In genomic region chr1:95067069-95067468, GRCh38 we compare ENCODE assay signal across 1 cellular context.
TF ChIP-seq lines count a peak whose summit lies in the region.

No MANE protein-coding gene starts in this region.

TF ChIP-seq in HepG2, 621 proteins besides CTCF, POLR2A, EP300 and RAD21 (continued from another document and continues in another):
- TF ChIP-seq, protein P1, sequence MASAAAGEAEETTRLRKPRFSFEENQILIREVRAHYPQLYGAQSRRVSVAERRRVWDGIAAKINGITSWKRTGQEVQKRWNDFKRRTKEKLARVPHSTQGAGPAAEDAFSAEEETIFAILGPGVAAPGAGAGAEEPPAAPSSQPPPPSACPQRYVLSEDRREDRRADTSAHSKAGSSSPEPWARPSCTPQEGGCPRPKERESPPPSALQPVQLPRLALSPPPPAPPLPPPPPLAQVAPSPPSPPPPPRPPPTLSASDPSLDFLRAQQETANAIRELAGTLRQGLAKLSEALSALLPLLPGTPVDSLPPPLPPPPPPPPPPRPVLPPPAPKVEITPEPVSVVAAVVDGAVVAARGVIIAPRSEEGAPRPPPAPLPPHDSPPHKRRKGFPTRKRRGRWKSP (CRISPR knock-in tag; IDR thresholded peaks at IDR 0.05), result peak; percentile 55; the same call in 1 of the 2 replicates
- TF ChIP-seq RELA (CRISPR knock-in tag; IDR thresholded peaks at IDR 0.05), result no peak
- TF ChIP-seq MZF1 (CRISPR knock-in tag; IDR thresholded peaks at IDR 0.05; ENCODE audit: borderline replicate concordance), result no peak
- no peak for TF ChIP-seq ZNF383 (CRISPR knock-in tag; IDR thresholded peaks at IDR 0.05; ENCODE audit: borderline replicate concordance)
- TF ChIP-seq ZNF605 (CRISPR knock-in tag; IDR thresholded peaks at IDR 0.05), result no peak
- 0 out of 2 replicates have a peak, but pooled peaks have one; percentile 25 for TF ChIP-seq ZBTB43 (CRISPR knock-in tag; conservative IDR thresholded peaks at IDR 0.05)
- 0 out of 2 replicates have a peak, but pooled peaks have one; percentile 40 for TF ChIP-seq CCDC6 (CRISPR knock-in tag; IDR thresholded peaks at IDR 0.05)
- peak; percentile 38; the same call in 1 of the 2 replicates for TF ChIP-seq ZNF772 (CRISPR knock-in tag; IDR thresholded peaks at IDR 0.05)
- peak; percentile 54 for TF ChIP-seq NR2F6 (IDR thresholded peaks at IDR 0.05)
- peak; percentile 79 for TF ChIP-seq NR2F6 (CRISPR knock-in tag; IDR thresholded peaks at IDR 0.05)
- peak; percentile 16; the same call in 1 of the 2 replicates for TF ChIP-seq STAT6 (CRISPR knock-in tag; IDR thresholded peaks at IDR 0.05; ENCODE audit: borderline replicate concordance)
- TF ChIP-seq DPF2 (CRISPR knock-in tag; IDR thresholded peaks at IDR 0.05; ENCODE audit: borderline replicate concordance, low read depth), result peak; percentile 84
- TF ChIP-seq ZNF33B (CRISPR knock-in tag; IDR thresholded peaks at IDR 0.05), result no peak
- TF ChIP-seq ATF4 (CRISPR knock-in tag; IDR thresholded peaks at IDR 0.05), result peak in 1 of 2 experiments; percentile 71; a peak in 2 of 4 replicates
- no peak for TF ChIP-seq ZNF678 (CRISPR knock-in tag; IDR thresholded peaks at IDR 0.05)
- peak; percentile 30; the same call in 1 of the 2 replicates for TF ChIP-seq SSRP1 (CRISPR knock-in tag; IDR thresholded peaks at IDR 0.05)
- TF ChIP-seq BRCA1 (CRISPR knock-in tag; IDR thresholded peaks at IDR 0.05), result 0 out of 2 replicates have a peak, but pooled peaks have one; percentile 34
- peak; percentile 32; the same call in 1 of the 2 replicates for TF ChIP-seq FOXP1 (IDR thresholded peaks at IDR 0.05)
- peak; percentile 96 for TF ChIP-seq FOXP1 (CRISPR knock-in tag; IDR thresholded peaks at IDR 0.05)
- TF ChIP-seq ZSCAN9 (CRISPR knock-in tag; IDR thresholded peaks at IDR 0.05; ENCODE audit: borderline replicate concordance), result peak; percentile 82
- peak; percentile 91 for TF ChIP-seq SMAD3 (CRISPR knock-in tag; IDR thresholded peaks at IDR 0.05)
- TF ChIP-seq DDIT3 (CRISPR knock-in tag; IDR thresholded peaks at IDR 0.05), result no peak
- TF ChIP-seq ELF4 (CRISPR knock-in tag; IDR thresholded peaks at IDR 0.05; ENCODE audit: borderline replicate concordance), result no peak
- no peak for TF ChIP-seq STAT5B (CRISPR knock-in tag; IDR thresholded peaks at IDR 0.05)
- TF ChIP-seq, protein P2, sequence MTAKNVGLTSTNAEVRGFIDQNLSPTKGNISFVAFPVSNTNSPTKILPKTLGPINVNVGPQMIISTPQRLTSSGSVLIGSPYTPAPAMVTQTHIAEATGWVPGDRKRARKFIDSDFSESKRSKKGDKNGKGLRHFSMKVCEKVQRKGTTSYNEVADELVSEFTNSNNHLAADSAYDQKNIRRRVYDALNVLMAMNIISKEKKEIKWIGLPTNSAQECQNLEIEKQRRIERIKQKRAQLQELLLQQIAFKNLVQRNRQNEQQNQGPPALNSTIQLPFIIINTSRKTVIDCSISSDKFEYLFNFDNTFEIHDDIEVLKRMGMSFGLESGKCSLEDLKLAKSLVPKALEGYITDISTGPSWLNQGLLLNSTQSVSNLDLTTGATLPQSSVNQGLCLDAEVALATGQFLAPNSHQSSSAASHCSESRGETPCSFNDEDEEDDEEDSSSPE (CRISPR knock-in tag; IDR thresholded peaks at IDR 0.05), result no peak
- TF ChIP-seq ELF3 (CRISPR knock-in tag; IDR thresholded peaks at IDR 0.05), result peak; percentile 37; the same call in 1 of the 2 replicates
- no peak; the same call in 1 of the 2 replicates for TF ChIP-seq GABPB1 (CRISPR knock-in tag; IDR thresholded peaks at IDR 0.05)
- TF ChIP-seq, protein P3, sequence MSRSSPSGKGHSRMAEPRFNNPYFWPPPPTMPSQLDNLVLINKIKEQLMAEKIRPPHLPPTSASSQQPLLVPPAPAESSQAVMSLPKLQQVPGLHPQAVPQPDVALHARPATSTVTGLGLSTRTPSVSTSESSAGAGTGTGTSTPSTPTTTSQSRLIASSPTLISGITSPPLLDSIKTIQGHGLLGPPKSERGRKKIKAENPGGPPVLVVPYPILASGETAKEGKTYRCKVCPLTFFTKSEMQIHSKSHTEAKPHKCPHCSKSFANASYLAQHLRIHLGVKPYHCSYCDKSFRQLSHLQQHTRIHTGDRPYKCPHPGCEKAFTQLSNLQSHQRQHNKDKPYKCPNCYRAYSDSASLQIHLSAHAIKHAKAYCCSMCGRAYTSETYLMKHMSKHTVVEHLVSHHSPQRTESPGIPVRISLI (CRISPR knock-in tag; IDR thresholded peaks at IDR 0.05; ENCODE audit: borderline replicate concordance), result peak; percentile 96
- peak; percentile 98 for TF ChIP-seq ONECUT2 (CRISPR knock-in tag; IDR thresholded peaks at IDR 0.05)
- peak; percentile 75 for TF ChIP-seq ZNF614 (CRISPR knock-in tag; IDR thresholded peaks at IDR 0.05; ENCODE audit: borderline replicate concordance)
- peak; percentile 68; the same call in 1 of the 2 replicates for TF ChIP-seq KDM6A (CRISPR knock-in tag; IDR thresholded peaks at IDR 0.05; ENCODE audit: low read depth)
- TF ChIP-seq MIXL1 (CRISPR knock-in tag; IDR thresholded peaks at IDR 0.05), result peak; percentile 97
- TF ChIP-seq GABPA (IDR thresholded peaks at IDR 0.05; ENCODE audit: low read depth, low read length), result no peak
- TF ChIP-seq GABPA (CRISPR knock-in tag; IDR thresholded peaks at IDR 0.05; ENCODE audit: low read depth), result 0 out of 2 replicates have a peak, but pooled peaks have one; percentile 12
- TF ChIP-seq PAXIP1 (CRISPR knock-in tag; conservative IDR thresholded peaks at IDR 0.05), result peak; percentile 96
- TF ChIP-seq FOXO1 (CRISPR knock-in tag; IDR thresholded peaks at IDR 0.05), result peak; percentile 99
- TF ChIP-seq ZBTB33 (CRISPR knock-in tag; IDR thresholded peaks at IDR 0.05), result no peak
- TF ChIP-seq ZNF878 (CRISPR knock-in tag; IDR thresholded peaks at IDR 0.05), result no peak
- TF ChIP-seq, protein P4, sequence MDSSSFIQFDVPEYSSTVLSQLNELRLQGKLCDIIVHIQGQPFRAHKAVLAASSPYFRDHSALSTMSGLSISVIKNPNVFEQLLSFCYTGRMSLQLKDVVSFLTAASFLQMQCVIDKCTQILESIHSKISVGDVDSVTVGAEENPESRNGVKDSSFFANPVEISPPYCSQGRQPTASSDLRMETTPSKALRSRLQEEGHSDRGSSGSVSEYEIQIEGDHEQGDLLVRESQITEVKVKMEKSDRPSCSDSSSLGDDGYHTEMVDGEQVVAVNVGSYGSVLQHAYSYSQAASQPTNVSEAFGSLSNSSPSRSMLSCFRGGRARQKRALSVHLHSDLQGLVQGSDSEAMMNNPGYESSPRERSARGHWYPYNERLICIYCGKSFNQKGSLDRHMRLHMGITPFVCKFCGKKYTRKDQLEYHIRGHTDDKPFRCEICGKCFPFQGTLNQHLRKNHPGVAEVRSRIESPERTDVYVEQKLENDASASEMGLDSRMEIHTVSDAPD (CRISPR knock-in tag; IDR thresholded peaks at IDR 0.05), result 0 out of 2 replicates have a peak, but pooled peaks have one; percentile 41
- no peak for TF ChIP-seq RFXANK (CRISPR knock-in tag; IDR thresholded peaks at IDR 0.05)
- no peak for TF ChIP-seq TCF12 (IDR thresholded peaks at IDR 0.05)
- TF ChIP-seq TCF12 (CRISPR knock-in tag; IDR thresholded peaks at IDR 0.05), result peak; percentile 77; the same call in 1 of the 2 replicates
- peak; percentile 88 for TF ChIP-seq ESRRA (CRISPR knock-in tag; IDR thresholded peaks at IDR 0.05; ENCODE audit: low read depth)
- TF ChIP-seq, protein P5, sequence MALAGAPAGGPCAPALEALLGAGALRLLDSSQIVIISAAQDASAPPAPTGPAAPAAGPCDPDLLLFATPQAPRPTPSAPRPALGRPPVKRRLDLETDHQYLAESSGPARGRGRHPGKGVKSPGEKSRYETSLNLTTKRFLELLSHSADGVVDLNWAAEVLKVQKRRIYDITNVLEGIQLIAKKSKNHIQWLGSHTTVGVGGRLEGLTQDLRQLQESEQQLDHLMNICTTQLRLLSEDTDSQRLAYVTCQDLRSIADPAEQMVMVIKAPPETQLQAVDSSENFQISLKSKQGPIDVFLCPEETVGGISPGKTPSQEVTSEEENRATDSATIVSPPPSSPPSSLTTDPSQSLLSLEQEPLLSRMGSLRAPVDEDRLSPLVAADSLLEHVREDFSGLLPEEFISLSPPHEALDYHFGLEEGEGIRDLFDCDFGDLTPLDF (CRISPR knock-in tag; IDR thresholded peaks at IDR 0.05), result 0 out of 2 replicates have a peak, but pooled peaks have one; percentile 36
- no peak for TF ChIP-seq ISX (CRISPR knock-in tag; conservative IDR thresholded peaks at IDR 0.05)
